ENCODE assay signal across 1 cellular context in genomic region chr5:93294184-93294583, GRCh38.
TF ChIP-seq lines count a peak whose summit lies in the region.

No MANE protein-coding gene starts in this region.

TF ChIP-seq in WTC11, 78 proteins besides CTCF, POLR2A, EP300 and RAD21 (continued from another document):
- no peak for TF ChIP-seq IRF1 (CRISPR knock-in tag; IDR thresholded peaks at IDR 0.05)
- no peak for TF ChIP-seq ZBTB21 (CRISPR knock-in tag; IDR thresholded peaks at IDR 0.05; ENCODE audit: borderline replicate concordance)
- no peak for TF ChIP-seq PREB (CRISPR knock-in tag; IDR thresholded peaks at IDR 0.05; ENCODE audit: borderline replicate concordance)
- no peak for TF ChIP-seq MXD4 (CRISPR knock-in tag; IDR thresholded peaks at IDR 0.05; ENCODE audit: borderline replicate concordance)
- TF ChIP-seq, protein P1, sequence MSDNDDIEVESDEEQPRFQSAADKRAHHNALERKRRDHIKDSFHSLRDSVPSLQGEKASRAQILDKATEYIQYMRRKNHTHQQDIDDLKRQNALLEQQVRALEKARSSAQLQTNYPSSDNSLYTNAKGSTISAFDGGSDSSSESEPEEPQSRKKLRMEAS (CRISPR knock-in tag; IDR thresholded peaks at IDR 0.05) = no peak
- no peak for TF ChIP-seq CREM (CRISPR knock-in tag; IDR thresholded peaks at IDR 0.05)
- TF ChIP-seq OVOL2 (CRISPR knock-in tag; IDR thresholded peaks at IDR 0.05; ENCODE audit: borderline replicate concordance) = no peak
- no peak for TF ChIP-seq KAT7 (CRISPR knock-in tag; IDR thresholded peaks at IDR 0.05; ENCODE audit: borderline replicate concordance)
- no peak for TF ChIP-seq SMAD3 (CRISPR knock-in tag; IDR thresholded peaks at IDR 0.05; ENCODE audit: borderline replicate concordance)
- no peak for TF ChIP-seq JAZF1 (CRISPR knock-in tag; IDR thresholded peaks at IDR 0.05)
- TF ChIP-seq ESRRA (CRISPR knock-in tag; IDR thresholded peaks at IDR 0.05; ENCODE audit: borderline replicate concordance) = no peak
